In the genomic region with DNA sequence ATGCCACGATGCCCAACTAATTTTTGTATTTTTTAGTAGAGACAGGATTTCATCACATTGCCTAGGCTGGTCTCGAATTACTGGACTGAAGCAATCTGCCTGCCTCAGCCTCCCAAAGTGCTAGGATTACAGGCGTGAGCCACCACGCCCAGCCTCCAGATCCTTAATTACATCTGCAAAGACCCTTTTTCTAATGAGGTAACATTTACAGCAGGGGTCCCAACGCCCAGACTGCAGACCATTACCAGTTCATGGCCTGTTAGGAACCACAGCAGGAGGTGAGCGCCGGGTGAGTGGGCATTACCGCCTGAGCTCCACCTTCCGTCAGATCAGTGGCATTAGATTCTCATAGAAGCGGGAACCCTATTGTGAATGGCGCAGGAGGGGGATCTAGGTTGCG, we compare ENCODE assay signal across 22 cellular contexts. TPM values are rescaled to one million over a fixed set of nuclear protein-coding genes. Genes with fewer than 3 reads are reported as not detected.
DNase-seq lines count a peak whose midpoint lies in the region; ATAC-seq, FAIRE-seq and TF ChIP-seq lines count a peak whose summit lies in the region.
"Had no signal": no experiment of that assay in that cellular context is flagged by ENCODE, and none has a peak within 500 bp of the region (broad histone marks: within the 10 kb centered on the region; RNA-seq: fewer than 3 reads in every experiment).

No MANE protein-coding gene starts in this region.

- no peaks in the 10 kb centered on the region for H3K4me1 ChIP-seq in astrocyte (ENCODE audit: insufficient read depth, low read length)
- H3K4me1 ChIP-seq in right cardiac atrium (ENCODE audit: control insufficient read depth, insufficient read depth, low read length) = no peaks in the 10 kb centered on the region
- H3K4me1 ChIP-seq: A549 had no signal

- WGBS in right cardiac atrium = 84% methylated on average over 12 of the region's 12 CpGs

- H3K9me3 Mint-ChIP-seq in astrocyte (ENCODE audit: unreplicated experiment) = no peaks in the 10 kb centered on the region
- H3K9me3 Mint-ChIP-seq in type B pancreatic cell = no peaks in the 10 kb centered on the region
- H3K9me3 Mint-ChIP-seq: CD4-positive, alpha-beta memory T cell; GM23338; H9 had no signal

- no peak overlapping the region for H3K4me3 ChIP-seq in astrocyte (ENCODE audit: insufficient read depth, low read depth, low read length)
- no peak overlapping the region for H3K4me3 ChIP-seq in right cardiac atrium (ENCODE audit: low read length)
- H3K4me3 ChIP-seq: A549, GM23338 had no signal

- H4K20me1 ChIP-seq in astrocyte (ENCODE audit: insufficient read depth, low read length) = peaks cover 5% of the 10 kb centered on the region

- no peak for ATAC-seq in right cardiac atrium
- ATAC-seq in HG02623 (IDR thresholded peaks at IDR 0.05; ENCODE audit: unreplicated experiment) = no peak
- ATAC-seq: A549, GM23338, HCT116 had no signal

- H3K9me3 ChIP-seq in astrocyte (ENCODE audit: insufficient read depth, low read depth, low read length) (no peaks in the 10 kb centered on the region), right cardiac atrium (ENCODE audit: control insufficient read depth, low read length) (no peaks in the 10 kb centered on the region)
- H3K9me3 ChIP-seq: A549 had no signal

- intact Hi-C loops in right cardiac atrium (cut with DNase I) = no loop called here

- no peaks in the 10 kb centered on the region for H3K79me2 ChIP-seq in astrocyte (ENCODE audit: insufficient read depth, low read length)

- H3K9ac ChIP-seq in astrocyte (ENCODE audit: low read length) = no peak overlapping the region

- FAIRE-seq in astrocyte (lab: Jason Lieb, UNC) = no peak
- FAIRE-seq: A549, G401.6, GM12892, GM19239 had no signal

- peak overlapping the region; percentile 34 for H3K27ac Mint-ChIP-seq in astrocyte (ENCODE audit: unreplicated experiment)
- H3K27ac Mint-ChIP-seq in type B pancreatic cell = no peak overlapping the region
- H3K27ac Mint-ChIP-seq: CD4-positive, alpha-beta memory T cell; GM23338; H9 had no signal

- DNase-seq in NCI-H69 (lab: John Stamatoyannopoulos, UW) = peak; percentile 22
- DNase-seq in astrocyte (ENCODE audit: low read depth) = no peak
- peak; percentile 23 for DNase-seq in iris pigment epithelial cell (ENCODE audit: low read depth)
- DNase-seq in type B pancreatic cell (ENCODE audit: extremely low spot score, unreplicated experiment) = peak; percentile 39
- DNase-seq in right cardiac atrium = no peak
- no peak for DNase-seq in NCI-H1092 treated with DMSO at 0.1 percent for 48 hours (lab: John Stamatoyannopoulos, UW)
- DNase-seq: 8988T; ACHN; C1 segment of cervical spinal cord; Calu3; CD4-positive, alpha-beta memory T cell; COR-L47; DMS53; DND-41; H9 had no signal

- H3K27ac ChIP-seq in astrocyte (ENCODE audit: low read depth, low read length) = no peak overlapping the region
- H3K27ac ChIP-seq in right cardiac atrium (ENCODE audit: low read length) = no peak overlapping the region
- H3K27ac ChIP-seq: A549 had no signal

- H3K4me3 Mint-ChIP-seq in astrocyte (ENCODE audit: unreplicated experiment) (no peak overlapping the region), type B pancreatic cell (no peak overlapping the region)
- H3K4me3 Mint-ChIP-seq: GM23338, H9 had no signal

- H3K36me3 Mint-ChIP-seq in astrocyte (ENCODE audit: low read depth, unreplicated experiment) = peaks cover 8% of the 10 kb centered on the region
- peaks cover 3% of the 10 kb centered on the region for H3K36me3 Mint-ChIP-seq in type B pancreatic cell
- H3K36me3 Mint-ChIP-seq: CD4-positive, alpha-beta memory T cell had no signal

- H2AFZ ChIP-seq in astrocyte (ENCODE audit: low read depth, low read length) = no peak overlapping the region
- H2AFZ ChIP-seq: GM23338 had no signal

- no peak overlapping the region for H3K4me2 ChIP-seq in astrocyte (ENCODE audit: low read length)
- H3K4me2 ChIP-seq: A549, GM23338 had no signal

- H3K27me3 Mint-ChIP-seq in astrocyte (ENCODE audit: low read depth, unreplicated experiment) (peaks cover 19% of the 10 kb centered on the region), type B pancreatic cell (peaks cover 30% of the 10 kb centered on the region)

- H3K4me1 Mint-ChIP-seq in astrocyte (ENCODE audit: low read depth, unreplicated experiment) (no peaks in the 10 kb centered on the region), type B pancreatic cell (ENCODE audit: unreplicated experiment) (peaks cover 7% of the 10 kb centered on the region)

- H3K27me3 ChIP-seq in astrocyte (ENCODE audit: insufficient read depth, low read length) (peaks cover 6% of the 10 kb centered on the region), right cardiac atrium (ENCODE audit: control insufficient read depth, insufficient read depth) (no peaks in the 10 kb centered on the region)

- no peaks in the 10 kb centered on the region for H3K36me3 ChIP-seq in astrocyte (ENCODE audit: insufficient read depth, low read length)

- TF ChIP-seq CTCF in astrocyte (IDR thresholded peaks at IDR 0.05; ENCODE audit: insufficient read depth, low read depth, low read length) = no peak
- no peak for TF ChIP-seq CTCF in type B pancreatic cell (conservative IDR thresholded peaks at IDR 0.05)

RNA-seq across cellular contexts. Expression of a gene that starts 4.0 kb away (rescaled TPM):
- total RNA-seq in astrocyte = 1.9 and 4.4 TPM in 2 replicates
- total RNA-seq in type B pancreatic cell (ENCODE audit: low replicate concordance) = 32.4 and 44.7 TPM in 2 replicates
- total RNA-seq in right cardiac atrium = 10 to 100 TPM in 1 of 4 donors, 1 to 10 TPM in 3; 5.7 to 12.3 (median 8.2) TPM
- 2.8 TPM for polyA plus RNA-seq in right cardiac atrium

Comparison
In these comparisons a context has a peak if more than half of its experiments do, and no peak if none do; other contexts are left out.
1. DNase-seq: peak in NCI-H69 (single experiment), iris pigment epithelial cell (single experiment) and type B pancreatic cell (single experiment); none in astrocyte (single experiment), right cardiac atrium (0 of 3) and NCI-H1092 treated with DMSO at 0.1 percent for 48 hours (single experiment).